Comparison of ENCODE assay signal across 18 cellular contexts in the genomic region with DNA sequence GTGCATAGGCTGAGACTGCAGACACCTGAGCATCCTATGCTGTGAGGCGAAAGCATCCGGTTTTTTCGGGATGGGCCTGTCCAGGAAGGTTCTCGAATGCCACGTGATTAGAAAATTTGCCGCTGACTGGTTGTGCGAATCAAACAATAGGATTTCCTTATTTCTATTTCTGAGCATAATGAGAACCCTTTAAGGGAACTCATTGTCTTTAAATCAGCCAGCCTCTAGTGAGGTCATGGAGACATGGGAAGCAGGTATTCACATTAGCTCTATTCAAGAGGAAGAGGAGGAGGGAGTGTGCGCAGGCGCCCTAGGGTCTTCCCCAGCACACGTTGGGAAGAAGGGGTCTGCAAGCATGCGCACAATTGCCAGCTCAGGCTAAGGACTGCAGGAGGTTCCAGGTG. TPM values are rescaled to one million over a fixed set of nuclear protein-coding genes. Genes with fewer than 3 reads are reported as not detected.
A peak's percentile ranks its signal among the peaks of the same experiment; 100 is the strongest.
DNase-seq lines count a peak whose midpoint lies in the region; ATAC-seq and TF ChIP-seq lines count a peak whose summit lies in the region.
"Had no signal": no experiment of that assay in that cellular context is flagged by ENCODE, and none has a peak within 500 bp of the region (broad histone marks: within the 10 kb centered on the region; RNA-seq: fewer than 3 reads in every experiment).

No MANE protein-coding gene starts in this region.

- no peak for DNase-seq in CD14-positive monocyte (ENCODE audit: low spot score)
- peak; percentile 8 for DNase-seq in GM13976 (ENCODE audit: low spot score)
- no peak for DNase-seq in effector memory CD8-positive, alpha-beta T cell
- DNase-seq in naive thymus-derived CD8-positive, alpha-beta T cell, result no peak
- no peak for DNase-seq in NCI-H1048 (lab: John Stamatoyannopoulos, UW)
- no peak for DNase-seq in effector CD4-positive, alpha-beta T cell
- DNase-seq: activated gamma-delta T cell treated with Interleukin-2 at 50 U/mL for 16 hours, NCI-H1436, NCI-H2171 treated with DMSO at 0.1 percent for 48 hours, NCI-H82, nephron progenitor cell, retina, WERI-Rb-1 had no signal

- POLR2A ChIA-PET in naive thymus-derived CD8-positive, alpha-beta T cell (lab: Charles Lee), result interaction anchor here (0.7 to 11.9 kb wide), 15 partner anchors 13 to 271 kb away, joined by 3 to 323 read pairs (median 122); a partner anchor contains a TSS

- peaks cover 62 to 66% of the 10 kb centered on the region in 2 donors for H3K36me3 Mint-ChIP-seq in CD14-positive monocyte
- peaks cover 70% of the 10 kb centered on the region for H3K36me3 Mint-ChIP-seq in effector memory CD8-positive, alpha-beta T cell (ENCODE audit: insufficient read depth)
- H3K36me3 Mint-ChIP-seq in naive thymus-derived CD8-positive, alpha-beta T cell, result peaks cover 57 to 95% (median 82%) of the 10 kb centered on the region in 3 donors
- H3K36me3 Mint-ChIP-seq: brain had no signal

- in situ Hi-C loops in GM13976 (cut with MboI; ENCODE audit: low sequenced_read_pairs, unreplicated experiment), result no loop called here

- H3K9me3 Mint-ChIP-seq in CD14-positive monocyte, result peaks cover 0 to 5% (median 1%) of the 10 kb centered on the region in 7 donors
- H3K9me3 Mint-ChIP-seq in effector memory CD8-positive, alpha-beta T cell, result peaks cover 0 to 2% of the 10 kb centered on the region in 2 donors
- H3K9me3 Mint-ChIP-seq in naive thymus-derived CD8-positive, alpha-beta T cell, result peaks cover 0 to 18% (median 12%) of the 10 kb centered on the region in 9 donors

- peak overlapping the region in 4 of 7 donors; percentile 12 to 81 (median 50) for H3K27ac Mint-ChIP-seq in CD14-positive monocyte
- peak overlapping the region; percentile 30 to 99 for H3K27ac Mint-ChIP-seq in effector memory CD8-positive, alpha-beta T cell
- H3K27ac Mint-ChIP-seq in naive thymus-derived CD8-positive, alpha-beta T cell, result peak overlapping the region; percentile 85 to 96 (median 92)
- H3K27ac Mint-ChIP-seq: brain, nephron progenitor cell had no signal

- TF ChIP-seq CTCF in CD14-positive monocyte (IDR thresholded peaks at IDR 0.05) (no peak), GM13976 (IDR thresholded peaks at IDR 0.05; ENCODE audit: borderline replicate concordance, control extremely low read depth, extremely low read depth, insufficient read depth, missing control alignments) (no peak)

- ATAC-seq in effector memory CD8-positive, alpha-beta T cell (replicated peaks), result no peak
- peak in 1 of 2 donors; percentile 8 for ATAC-seq in naive thymus-derived CD8-positive, alpha-beta T cell
- ATAC-seq in GM19463 (IDR thresholded peaks at IDR 0.05; ENCODE audit: unreplicated experiment) (no peak), GM21526 (IDR thresholded peaks at IDR 0.05; ENCODE audit: low FRiP score, unreplicated experiment) (no peak)
- ATAC-seq: GM12878, Panc1 had no signal

- H3K27me3 Mint-ChIP-seq in CD14-positive monocyte (ENCODE audit: low read depth in 3 of 3), result no peaks in the 10 kb centered on the region
- no peaks in the 10 kb centered on the region for H3K27me3 Mint-ChIP-seq in effector memory CD8-positive, alpha-beta T cell
- no peaks in the 10 kb centered on the region for H3K27me3 Mint-ChIP-seq in naive thymus-derived CD8-positive, alpha-beta T cell

- intact Hi-C loops in CD14-positive monocyte (cut with micrococcal nuclease), result no loop called here

- H3K4me1 Mint-ChIP-seq in CD14-positive monocyte, result peaks cover 62% of the 10 kb centered on the region
- H3K4me1 Mint-ChIP-seq in effector memory CD8-positive, alpha-beta T cell (ENCODE audit: low read depth in 2 of 2), result peaks cover 51 to 61% of the 10 kb centered on the region in 2 donors
- H3K4me1 Mint-ChIP-seq in naive thymus-derived CD8-positive, alpha-beta T cell, result peaks cover 39 to 80% (median 79%) of the 10 kb centered on the region in 4 donors
- H3K4me1 Mint-ChIP-seq: brain had no signal

- peak overlapping the region; percentile 34 to 35 for H3K4me3 Mint-ChIP-seq in CD14-positive monocyte
- H3K4me3 Mint-ChIP-seq in effector memory CD8-positive, alpha-beta T cell, result peak overlapping the region; percentile 86 to 99
- H3K4me3 Mint-ChIP-seq in naive thymus-derived CD8-positive, alpha-beta T cell, result peak overlapping the region; percentile 68 to 97 (median 86)
- H3K4me3 Mint-ChIP-seq: brain, nephron progenitor cell had no signal

RNA-seq across cellular contexts. Expression of a gene that starts 5.6 kb away (rescaled TPM):
- 10 to 100 TPM; 11.4 to 19.6 TPM for polyA plus RNA-seq in CD14-positive monocyte
- total RNA-seq in naive thymus-derived CD8-positive, alpha-beta T cell, result 100 to 1,000 TPM; 119 TPM
- 10 to 100 TPM; 48.0 to 87.4 (median 67.1) TPM for polyA plus RNA-seq in naive thymus-derived CD8-positive, alpha-beta T cell

RNA-seq across cellular contexts. Expression of a gene that starts 15.2 kb away (rescaled TPM):
- polyA plus RNA-seq in CD14-positive monocyte, result 10 to 100 TPM; 14.4 to 17.1 TPM
- 100 to 1,000 TPM; 342 to 364 TPM for total RNA-seq in naive thymus-derived CD8-positive, alpha-beta T cell
- polyA plus RNA-seq in naive thymus-derived CD8-positive, alpha-beta T cell, result 100 to 1,000 TPM; 320 to 506 (median 401) TPM

RNA-seq across cellular contexts. Expression of a gene that starts 36.5 kb away (rescaled TPM):
- 10 to 100 TPM; 45.6 to 47.0 TPM for polyA plus RNA-seq in CD14-positive monocyte
- total RNA-seq in naive thymus-derived CD8-positive, alpha-beta T cell, result 100 to 1,000 TPM; 231 to 238 TPM
- polyA plus RNA-seq in naive thymus-derived CD8-positive, alpha-beta T cell, result 100 to 1,000 TPM in 1 of 3 donors, 10 to 100 TPM in 2; 89.3 to 102 (median 93.8) TPM

Comparison
In these comparisons a context has a peak if more than half of its experiments do, and no peak if none do; other contexts are left out.
1. H3K4me3 Mint-ChIP-seq: peak in every context shown above with its lines; median percentile 92 in effector memory CD8-positive, alpha-beta T cell; 86 in naive thymus-derived CD8-positive, alpha-beta T cell; 34 in CD14-positive monocyte.
2. RNA of a gene that starts 15.2 kb away (polyA plus RNA-seq): 320 to 506 TPM in naive thymus-derived CD8-positive, alpha-beta T cell; 14.4 to 17.1 TPM in CD14-positive monocyte; every median in the first group is over 10 times any median in the second.
3. Peak in every context shown above with its lines, with median percentiles within 50 percentile points of each other: H3K27ac Mint-ChIP-seq.